21 cellular contexts compared by ENCODE assay signal in genomic region chr9:38106488-38106887, GRCh38. TPM values are rescaled to one million over a fixed set of nuclear protein-coding genes. Genes with fewer than 3 reads are reported as not detected.
DNase-seq lines count a peak whose midpoint lies in the region; ATAC-seq, FAIRE-seq and TF ChIP-seq lines count a peak whose summit lies in the region.
"Had no signal": no experiment of that assay in that cellular context is flagged by ENCODE, and none has a peak within 500 bp of the region (broad histone marks: within the 10 kb centered on the region; RNA-seq: fewer than 3 reads in every experiment).

No MANE protein-coding gene starts in this region.

- H3K79me2 ChIP-seq in K562 (ENCODE audit: control insufficient read depth, insufficient read depth, low read length) = no peaks in the 10 kb centered on the region

- no peak for TF ChIP-seq POLR2A in K562 (conservative IDR thresholded peaks at IDR 0.05)

- TF ChIP-seq CTCF in K562 (IDR thresholded peaks at IDR 0.05 in 2 of 3, conservative IDR thresholded peaks at IDR 0.05 in 1 of 3; ENCODE audit: insufficient read depth in 2 of 3, low read depth in 1 of 3, low read length in 3 of 3) = no peak

- POLR2A ChIA-PET in K562 (lab: Yijun Ruan, JAX) = interaction anchor here (0.6 to 1.0 kb wide), 4 partner anchors 9 to 642 kb away, joined by 3 read pairs; no protein-coding TSS in a partner anchor

- FAIRE-seq in K562 (lab: Jason Lieb, UNC) = no peak
- FAIRE-seq: GM12892, H1 had no signal

- in situ Hi-C loops in K562 (cut with MboI) = no loop called here

- TF ChIP-seq EP300 in K562 (IDR thresholded peaks at IDR 0.05; ENCODE audit: low read length) = no peak

- no peak for TF ChIP-seq RAD21 in K562 (CRISPR knock-in tag; conservative IDR thresholded peaks at IDR 0.05 in 1 of 2, IDR thresholded peaks at IDR 0.05 in 1 of 2)

- no peaks in the 10 kb centered on the region for H3K9me3 ChIP-seq in K562 (replicated peaks; ENCODE audit: control insufficient read depth, insufficient read depth, low read depth, low read length)
- H3K9me3 ChIP-seq: Caco-2, SK-N-SH had no signal

- CTCF ChIA-PET in K562 (lab: Yijun Ruan, JAX; ENCODE audit: low intra/inter-chr PET ratio) = no interaction called here

- no peaks in the 10 kb centered on the region for H3K9me1 ChIP-seq in K562 (ENCODE audit: control insufficient read depth, insufficient read depth, low read length)

- H3K4me3 ChIP-seq in K562 = no peak overlapping the region

- intact Hi-C loops in K562 (cut with micrococcal nuclease) = no loop called here

- H2AFZ ChIP-seq in K562 (ENCODE audit: low read depth, low read length) = no peak overlapping the region

- H3K27ac ChIP-seq in K562 (ENCODE audit: extremely low read depth, low read depth, low read length) = no peak overlapping the region
- H3K27ac ChIP-seq: KMS-11 had no signal

- H3K27me3 ChIP-seq in K562 (ENCODE audit: control insufficient read depth in 2 of 2, insufficient read depth in 2 of 2, low read length in 2 of 2) = peaks cover 5 to 7% of the 10 kb centered on the region in 2 experiments; a peak in 3 of 5 replicates

- no peak overlapping the region for H3K9ac ChIP-seq in K562 (ENCODE audit: insufficient read depth in 1 of 2, low read depth in 2 of 2, low read length in 2 of 2)
- H3K9ac ChIP-seq: KMS-11, SK-N-SH had no signal

- no peak overlapping the region for H3K4me2 ChIP-seq in K562 (ENCODE audit: insufficient read depth, low read length)
- H3K4me2 ChIP-seq: KMS-11, SK-N-SH had no signal

- H4K20me1 ChIP-seq in K562 (replicated peaks; ENCODE audit: control insufficient read depth, insufficient read depth, low read length) = no peaks in the 10 kb centered on the region; the same call in 1 of the 2 replicates

- DNase-seq in NCI-H82 (lab: John Stamatoyannopoulos, UW) (peak; percentile 10), NCI-H82 treated with DMSO at 0.1 percent for 48 hours (lab: John Stamatoyannopoulos, UW; ENCODE audit: unreplicated experiment) (no peak), NCI-H524 treated with DMSO at 0.1 percent for 48 hours (lab: John Stamatoyannopoulos, UW) (peak; percentile 33), K562 (ENCODE audit: extremely low read depth in 1 of 4, low spot score in 3 of 4) (no peak), activated gamma-delta T cell treated with Interleukin-2 at 50 U/mL for 16 hours (no peak)
- DNase-seq: ACHN, AML-193, Caco-2, GF-D8, NCI-H1436, NCI-H2107, NCI-H748 treated with DMSO at 0.1 percent for 48 hours, SHP77, SK-N-SH, T-helper 1 cell had no signal

- WGBS in K562 (ENCODE audit: insufficient coverage, low coverage, missing lambda C conversion rate) = 27% methylated on average over 3 of the region's 3 CpGs

- BruUV-seq in K562 (replicated peaks; lab: Mats Ljungman, UMichigan) = no TSS peak

- no peaks in the 10 kb centered on the region for H3K36me3 ChIP-seq in K562 (ENCODE audit: control insufficient read depth, insufficient read depth, low read length)

- H3K4me1 ChIP-seq in K562 (replicated peaks in 1 of 2; ENCODE audit: control insufficient read depth in 2 of 2, insufficient read depth in 2 of 2, low read length in 2 of 2) = peaks cover 9 to 13% of the 10 kb centered on the region in 2 experiments; a peak in 4 of 5 replicates

- ATAC-seq in K562 (no peak), HG03095 (IDR thresholded peaks at IDR 0.05; ENCODE audit: unreplicated experiment) (no peak), GM18909 (IDR thresholded peaks at IDR 0.05; ENCODE audit: poor library complexity, unreplicated experiment) (no peak)
- ATAC-seq: Panc1 had no signal

TF ChIP-seq in K562, 482 proteins besides CTCF, POLR2A, EP300 and RAD21:
- TF ChIP-seq ZNF311 (CRISPR knock-in tag; IDR thresholded peaks at IDR 0.05) (no peak), FOSL1 (tag; conservative IDR thresholded peaks at IDR 0.05) (peak; percentile 78), GABPA (tag; conservative IDR thresholded peaks at IDR 0.05; ENCODE audit: low read depth) (no peak), JUND (IDR thresholded peaks at IDR 0.05; ENCODE audit: borderline replicate concordance, low read depth, low read length) (peak; percentile 47; the same call in 1 of the 2 replicates), JUND (tag; IDR thresholded peaks at IDR 0.05; ENCODE audit: borderline replicate concordance, low read depth, low read length) (peak; percentile 68; the same call in 2 of the 3 replicates)
- TF ChIP-seq, protein P1, sequence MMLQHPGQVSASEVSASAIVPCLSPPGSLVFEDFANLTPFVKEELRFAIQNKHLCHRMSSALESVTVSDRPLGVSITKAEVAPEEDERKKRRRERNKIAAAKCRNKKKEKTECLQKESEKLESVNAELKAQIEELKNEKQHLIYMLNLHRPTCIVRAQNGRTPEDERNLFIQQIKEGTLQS (IDR thresholded peaks at IDR 0.05) = peak; percentile 54
- TF ChIP-seq, protein P1 (CRISPR knock-in tag; conservative IDR thresholded peaks at IDR 0.05) = no peak

RNA-seq across cellular contexts. Expression of gene SHB, which starts 37.5 kb away (rescaled TPM):
- total RNA-seq in K562 (2011; cell fraction: chromatin; rRNA removed; ENCODE audit: low replicate concordance) = 6.5 and 13.7 TPM in 2 replicates
- total RNA-seq in K562 (2011; cell fraction: nucleolus; rRNA removed) = 10.4 and 10.7 TPM in 2 replicates
- 6.3 and 8.7 TPM in 2 replicates for total RNA-seq in K562 (2011; cell fraction: nucleoplasm; rRNA removed)
- total RNA-seq in K562 (2014; rRNA removed) (11.7 and 12.8 TPM in 2 replicates), K562 (2014; rRNA removed; fragmentation: Illumina TruSeq; extraction: Trizol) (3.8 and 4.0 TPM in 2 replicates), K562 (2015; rRNA removed; fragmentation: Illumina TruSeq; extraction: Trizol) (5.1 and 5.3 TPM in 2 replicates), K562 (2021) (15.4 and 16.0 TPM in 2 replicates)
- polyA plus RNA-seq in K562 (2011; rRNA removed) (3.4 and 5.1 TPM in 2 replicates), K562 (2014; fragmentation: Illumina TruSeq; extraction: Trizol) (9.6 TPM in 2 replicates), K562 (2014; fragmentation: Nextera tagmentation; extraction: Ambion mirVana) (1 to 10 TPM in 1 of 2 experiments, under 1 TPM in 1; 0.78 to 1.0 TPM), K562 (2014; rRNA removed) (6.0 and 7.5 TPM in 2 replicates)
- 4.1 and 8.5 TPM in 2 replicates for polyA plus RNA-seq in K562 (2011; cell fraction: cytosol; rRNA removed)
- 4.9 and 8.5 TPM in 2 replicates for polyA plus RNA-seq in K562 (2011; cell fraction: nucleus; rRNA removed)
- 8.2 and 8.9 TPM in 2 replicates for polyA plus RNA-seq in K562 (2012)
- 4.6 and 5.7 TPM in 2 replicates for polyA minus RNA-seq in K562 (2011; rRNA and poly(A)+ RNA removed)
- 7.4 and 12.6 TPM in 2 replicates for polyA minus RNA-seq in K562 (2011; cell fraction: cytosol; rRNA and poly(A)+ RNA removed)
- polyA minus RNA-seq in K562 (2011; cell fraction: nucleus; rRNA and poly(A)+ RNA removed) = 6.3 and 6.4 TPM in 2 replicates

Comparison
In these comparisons a context has a peak if more than half of its experiments do, and no peak if none do; other contexts are left out.
1. DNase-seq: peak in NCI-H82 (single experiment) and NCI-H524 treated with DMSO at 0.1 percent for 48 hours (single experiment); none in NCI-H82 treated with DMSO at 0.1 percent for 48 hours (single experiment), K562 (0 of 4) and activated gamma-delta T cell treated with Interleukin-2 at 50 U/mL for 16 hours (single experiment).